In genomic region chr18:44655435-44655834, GRCh38 we compare ENCODE assay signal across 18 cellular contexts.
"Had no signal": no experiment of that assay in that cellular context is flagged by ENCODE, and none has a peak within 500 bp of the region (broad histone marks: within the 10 kb centered on the region; RNA-seq: fewer than 3 reads in every experiment).

No MANE protein-coding gene starts in this region.

- H3K27ac ChIP-seq: coronary artery, esophagus squamous epithelium, prostate gland, right atrium auricular region, spleen, testis, tibial artery had no signal

- H3K36me3 ChIP-seq: esophagus squamous epithelium, prostate gland, right atrium auricular region, spleen, tibial artery had no signal

- H3K9me3 ChIP-seq: esophagus squamous epithelium, prostate gland, right atrium auricular region, spleen, testis, tibial artery had no signal

- DNase-seq: effector memory CD8-positive, alpha-beta T cell; erythroblast; esophagus squamous epithelium; foreskin melanocyte; head of caudate nucleus; kidney; natural killer cell; occipital lobe; spleen; stimulated activated CD4-positive, alpha-beta T cell treated with anti-CD3 and anti-CD28 coated beads, Interleukin-4, amount 100 ng/mL, for 4 hours; stimulated activated naive CD8-positive, alpha-beta T cell treated with anti-CD3 and anti-CD28 coated beads, Interleukin-15, Interleukin-2, amounts not matched to agents 100 U/mL and 50 U/mL, for 24 hours; substantia nigra; testis; tibial artery had no signal

- H3K4me1 ChIP-seq: prostate gland, spleen, testis had no signal

- H3K27me3 ChIP-seq: esophagus squamous epithelium, right atrium auricular region, spleen, testis, tibial artery had no signal

- H3K4me3 ChIP-seq: coronary artery, esophagus squamous epithelium, lung, prostate gland, right atrium auricular region, spleen, testis, tibial artery had no signal
